1 cellular context compared by ENCODE assay signal in the genomic region with DNA sequence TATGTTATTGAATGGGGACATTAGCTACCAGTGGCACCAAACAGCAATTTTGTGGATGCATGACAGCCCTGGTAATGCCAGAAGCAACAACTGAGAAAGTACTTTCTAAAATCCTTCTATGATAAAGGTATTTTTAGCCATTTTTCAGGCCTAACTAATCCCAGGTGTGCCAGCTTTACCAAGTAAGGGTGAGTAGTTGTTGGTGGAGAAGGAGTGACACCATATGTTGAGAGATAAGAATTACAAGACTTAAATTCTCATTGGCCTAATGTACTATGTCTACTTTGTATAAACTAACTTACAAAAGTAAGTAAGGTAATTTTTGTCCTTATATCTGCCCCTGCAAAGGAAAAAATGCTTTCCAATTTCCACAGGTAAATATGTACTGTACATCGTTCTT.
TF ChIP-seq lines count a peak whose summit lies in the region.

No MANE protein-coding gene starts in this region.

TF ChIP-seq in HepG2, 621 proteins besides CTCF, POLR2A, EP300 and RAD21:
- peak; percentile 60; the same call in 1 of the 2 replicates for TF ChIP-seq SMC3 (IDR thresholded peaks at IDR 0.05; ENCODE audit: low read length)
- TF ChIP-seq ZNF556 (CRISPR knock-in tag; IDR thresholded peaks at IDR 0.05; ENCODE audit: borderline replicate concordance), result no peak
- peak; percentile 84 for TF ChIP-seq STAG1 (CRISPR knock-in tag; IDR thresholded peaks at IDR 0.05)
